ENCODE assay signal across 1 cellular context in the genomic region with DNA sequence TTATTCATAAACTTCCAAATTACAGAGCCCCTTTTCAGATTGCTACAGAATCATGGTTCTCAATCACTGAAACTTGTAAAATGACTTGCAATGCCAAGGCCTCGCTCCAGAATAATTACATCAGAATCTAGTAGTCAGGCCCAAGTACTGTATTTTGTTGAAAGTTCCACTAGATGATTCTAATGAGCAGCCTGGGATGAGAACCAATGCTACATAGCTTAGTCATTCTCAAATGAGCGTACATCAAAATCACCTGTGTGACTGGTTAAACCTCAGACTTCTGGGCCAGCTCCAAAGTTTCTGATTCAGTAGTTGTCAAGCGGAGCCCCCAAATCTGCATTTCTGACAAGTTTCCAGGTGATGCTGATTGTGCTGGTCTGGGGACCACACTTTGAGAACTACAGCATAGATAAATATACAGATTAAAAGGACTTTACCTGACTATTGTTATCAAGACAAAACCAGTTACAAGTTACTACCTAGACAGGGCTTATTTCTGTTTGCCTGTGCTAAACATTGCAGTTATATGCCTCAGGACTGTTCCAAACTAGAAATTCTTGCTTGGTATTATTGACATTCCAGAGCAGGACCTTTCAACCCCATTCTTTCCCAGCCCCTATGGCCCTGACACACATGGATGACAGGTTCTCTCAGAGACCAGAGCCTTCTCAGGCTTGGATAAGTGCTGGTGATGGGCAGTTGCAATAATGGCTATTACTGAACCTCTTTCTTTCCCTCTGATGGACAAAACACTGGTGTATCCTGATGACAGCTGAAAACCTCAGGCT.
TF ChIP-seq lines count a peak whose summit lies in the region.

No MANE protein-coding gene starts in this region.

TF ChIP-seq in HepG2, 621 proteins besides CTCF, POLR2A, EP300 and RAD21 (continued from another document):
- no peak for TF ChIP-seq ZNF703 (CRISPR knock-in tag; IDR thresholded peaks at IDR 0.05; ENCODE audit: borderline replicate concordance)
- TF ChIP-seq, protein P1, sequence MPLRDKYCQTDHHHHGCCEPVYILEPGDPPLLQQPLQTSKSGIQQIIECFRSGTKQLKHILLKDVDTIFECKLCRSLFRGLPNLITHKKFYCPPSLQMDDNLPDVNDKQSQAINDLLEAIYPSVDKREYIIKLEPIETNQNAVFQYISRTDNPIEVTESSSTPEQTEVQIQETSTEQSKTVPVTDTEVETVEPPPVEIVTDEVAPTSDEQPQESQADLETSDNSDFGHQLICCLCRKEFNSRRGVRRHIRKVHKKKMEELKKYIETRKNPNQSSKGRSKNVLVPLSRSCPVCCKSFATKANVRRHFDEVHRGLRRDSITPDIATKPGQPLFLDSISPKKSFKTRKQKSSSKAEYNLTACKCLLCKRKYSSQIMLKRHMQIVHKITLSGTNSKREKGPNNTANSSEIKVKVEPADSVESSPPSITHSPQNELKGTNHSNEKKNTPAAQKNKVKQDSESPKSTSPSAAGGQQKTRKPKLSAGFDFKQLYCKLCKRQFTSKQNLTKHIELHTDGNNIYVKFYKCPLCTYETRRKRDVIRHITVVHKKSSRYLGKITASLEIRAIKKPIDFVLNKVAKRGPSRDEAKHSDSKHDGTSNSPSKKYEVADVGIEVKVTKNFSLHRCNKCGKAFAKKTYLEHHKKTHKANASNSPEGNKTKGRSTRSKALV (CRISPR knock-in tag; IDR thresholded peaks at IDR 0.05): 0 out of 2 replicates have a peak, but pooled peaks have one; percentile 49
- no peak; the same call in 1 of the 2 replicates for TF ChIP-seq MBD4 (IDR thresholded peaks at IDR 0.05; ENCODE audit: borderline replicate concordance, low read length)
- TF ChIP-seq TARDBP (CRISPR knock-in tag; IDR thresholded peaks at IDR 0.05): peak; percentile 81; the same call in 1 of the 2 replicates
- peak; percentile 37; the same call in 1 of the 2 replicates for TF ChIP-seq ZSCAN9 (CRISPR knock-in tag; IDR thresholded peaks at IDR 0.05; ENCODE audit: borderline replicate concordance)
- 0 out of 2 replicates have a peak, but pooled peaks have one; percentile 35 for TF ChIP-seq TEAD2 (CRISPR knock-in tag; IDR thresholded peaks at IDR 0.05)
- TF ChIP-seq, protein P2, sequence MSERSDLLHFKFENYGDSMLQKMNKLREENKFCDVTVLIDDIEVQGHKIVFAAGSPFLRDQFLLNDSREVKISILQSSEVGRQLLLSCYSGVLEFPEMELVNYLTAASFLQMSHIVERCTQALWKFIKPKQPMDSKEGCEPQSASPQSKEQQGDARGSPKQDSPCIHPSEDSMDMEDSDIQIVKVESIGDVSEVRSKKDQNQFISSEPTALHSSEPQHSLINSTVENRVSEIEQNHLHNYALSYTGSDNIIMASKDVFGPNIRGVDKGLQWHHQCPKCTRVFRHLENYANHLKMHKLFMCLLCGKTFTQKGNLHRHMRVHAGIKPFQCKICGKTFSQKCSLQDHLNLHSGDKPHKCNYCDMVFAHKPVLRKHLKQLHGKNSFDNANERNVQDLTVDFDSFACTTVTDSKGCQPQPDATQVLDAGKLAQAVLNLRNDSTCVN (CRISPR knock-in tag; IDR thresholded peaks at IDR 0.05; ENCODE audit: borderline replicate concordance): peak; percentile 94
- peak; percentile 38; the same call in 1 of the 2 replicates for TF ChIP-seq CBX5 (CRISPR knock-in tag; IDR thresholded peaks at IDR 0.05; ENCODE audit: borderline replicate concordance)
- peak; percentile 99 for TF ChIP-seq TEAD3 (CRISPR knock-in tag; optimal IDR thresholded peaks at IDR 0.05; ENCODE audit: borderline replicate concordance)
- TF ChIP-seq FOXA3 (CRISPR knock-in tag; IDR thresholded peaks at IDR 0.05): peak; percentile 89
- TF ChIP-seq KLF9 (CRISPR knock-in tag; IDR thresholded peaks at IDR 0.05; ENCODE audit: low read depth): no peak
- peak; percentile 79 for TF ChIP-seq HNF4A (CRISPR knock-in tag; IDR thresholded peaks at IDR 0.05)
- TF ChIP-seq, protein P3, sequence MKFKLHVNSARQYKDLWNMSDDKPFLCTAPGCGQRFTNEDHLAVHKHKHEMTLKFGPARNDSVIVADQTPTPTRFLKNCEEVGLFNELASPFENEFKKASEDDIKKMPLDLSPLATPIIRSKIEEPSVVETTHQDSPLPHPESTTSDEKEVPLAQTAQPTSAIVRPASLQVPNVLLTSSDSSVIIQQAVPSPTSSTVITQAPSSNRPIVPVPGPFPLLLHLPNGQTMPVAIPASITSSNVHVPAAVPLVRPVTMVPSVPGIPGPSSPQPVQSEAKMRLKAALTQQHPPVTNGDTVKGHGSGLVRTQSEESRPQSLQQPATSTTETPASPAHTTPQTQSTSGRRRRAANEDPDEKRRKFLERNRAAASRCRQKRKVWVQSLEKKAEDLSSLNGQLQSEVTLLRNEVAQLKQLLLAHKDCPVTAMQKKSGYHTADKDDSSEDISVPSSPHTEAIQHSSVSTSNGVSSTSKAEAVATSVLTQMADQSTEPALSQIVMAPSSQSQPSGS (CRISPR knock-in tag; IDR thresholded peaks at IDR 0.05): peak; percentile 43; the same call in 1 of the 2 replicates
- TF ChIP-seq, protein P4, sequence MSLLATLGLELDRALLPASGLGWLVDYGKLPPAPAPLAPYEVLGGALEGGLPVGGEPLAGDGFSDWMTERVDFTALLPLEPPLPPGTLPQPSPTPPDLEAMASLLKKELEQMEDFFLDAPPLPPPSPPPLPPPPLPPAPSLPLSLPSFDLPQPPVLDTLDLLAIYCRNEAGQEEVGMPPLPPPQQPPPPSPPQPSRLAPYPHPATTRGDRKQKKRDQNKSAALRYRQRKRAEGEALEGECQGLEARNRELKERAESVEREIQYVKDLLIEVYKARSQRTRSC (CRISPR knock-in tag; IDR thresholded peaks at IDR 0.05; ENCODE audit: low read depth): no peak
- TF ChIP-seq TBX2 (CRISPR knock-in tag; IDR thresholded peaks at IDR 0.05; ENCODE audit: borderline replicate concordance): peak; percentile 62; the same call in 1 of the 2 replicates
- TF ChIP-seq, protein P5, sequence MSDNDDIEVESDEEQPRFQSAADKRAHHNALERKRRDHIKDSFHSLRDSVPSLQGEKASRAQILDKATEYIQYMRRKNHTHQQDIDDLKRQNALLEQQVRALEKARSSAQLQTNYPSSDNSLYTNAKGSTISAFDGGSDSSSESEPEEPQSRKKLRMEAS (IDR thresholded peaks at IDR 0.05): peak; percentile 44; the same call in 1 of the 2 replicates
- TF ChIP-seq ARNT (IDR thresholded peaks at IDR 0.05): no peak
- TF ChIP-seq, protein P6, sequence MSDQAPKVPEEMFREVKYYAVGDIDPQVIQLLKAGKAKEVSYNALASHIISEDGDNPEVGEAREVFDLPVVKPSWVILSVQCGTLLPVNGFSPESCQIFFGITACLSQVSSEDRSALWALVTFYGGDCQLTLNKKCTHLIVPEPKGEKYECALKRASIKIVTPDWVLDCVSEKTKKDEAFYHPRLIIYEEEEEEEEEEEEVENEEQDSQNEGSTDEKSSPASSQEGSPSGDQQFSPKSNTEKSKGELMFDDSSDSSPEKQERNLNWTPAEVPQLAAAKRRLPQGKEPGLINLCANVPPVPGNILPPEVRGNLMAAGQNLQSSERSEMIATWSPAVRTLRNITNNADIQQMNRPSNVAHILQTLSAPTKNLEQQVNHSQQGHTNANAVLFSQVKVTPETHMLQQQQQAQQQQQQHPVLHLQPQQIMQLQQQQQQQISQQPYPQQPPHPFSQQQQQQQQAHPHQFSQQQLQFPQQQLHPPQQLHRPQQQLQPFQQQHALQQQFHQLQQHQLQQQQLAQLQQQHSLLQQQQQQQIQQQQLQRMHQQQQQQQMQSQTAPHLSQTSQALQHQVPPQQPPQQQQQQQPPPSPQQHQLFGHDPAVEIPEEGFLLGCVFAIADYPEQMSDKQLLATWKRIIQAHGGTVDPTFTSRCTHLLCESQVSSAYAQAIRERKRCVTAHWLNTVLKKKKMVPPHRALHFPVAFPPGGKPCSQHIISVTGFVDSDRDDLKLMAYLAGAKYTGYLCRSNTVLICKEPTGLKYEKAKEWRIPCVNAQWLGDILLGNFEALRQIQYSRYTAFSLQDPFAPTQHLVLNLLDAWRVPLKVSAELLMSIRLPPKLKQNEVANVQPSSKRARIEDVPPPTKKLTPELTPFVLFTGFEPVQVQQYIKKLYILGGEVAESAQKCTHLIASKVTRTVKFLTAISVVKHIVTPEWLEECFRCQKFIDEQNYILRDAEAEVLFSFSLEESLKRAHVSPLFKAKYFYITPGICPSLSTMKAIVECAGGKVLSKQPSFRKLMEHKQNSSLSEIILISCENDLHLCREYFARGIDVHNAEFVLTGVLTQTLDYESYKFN (CRISPR knock-in tag; conservative IDR thresholded peaks at IDR 0.05): peak; percentile 84
- TF ChIP-seq, protein P7, sequence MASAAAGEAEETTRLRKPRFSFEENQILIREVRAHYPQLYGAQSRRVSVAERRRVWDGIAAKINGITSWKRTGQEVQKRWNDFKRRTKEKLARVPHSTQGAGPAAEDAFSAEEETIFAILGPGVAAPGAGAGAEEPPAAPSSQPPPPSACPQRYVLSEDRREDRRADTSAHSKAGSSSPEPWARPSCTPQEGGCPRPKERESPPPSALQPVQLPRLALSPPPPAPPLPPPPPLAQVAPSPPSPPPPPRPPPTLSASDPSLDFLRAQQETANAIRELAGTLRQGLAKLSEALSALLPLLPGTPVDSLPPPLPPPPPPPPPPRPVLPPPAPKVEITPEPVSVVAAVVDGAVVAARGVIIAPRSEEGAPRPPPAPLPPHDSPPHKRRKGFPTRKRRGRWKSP (CRISPR knock-in tag; IDR thresholded peaks at IDR 0.05): peak; percentile 75; the same call in 1 of the 2 replicates
